Comparison of ENCODE assay signal across 12 cellular contexts in the genomic region with DNA sequence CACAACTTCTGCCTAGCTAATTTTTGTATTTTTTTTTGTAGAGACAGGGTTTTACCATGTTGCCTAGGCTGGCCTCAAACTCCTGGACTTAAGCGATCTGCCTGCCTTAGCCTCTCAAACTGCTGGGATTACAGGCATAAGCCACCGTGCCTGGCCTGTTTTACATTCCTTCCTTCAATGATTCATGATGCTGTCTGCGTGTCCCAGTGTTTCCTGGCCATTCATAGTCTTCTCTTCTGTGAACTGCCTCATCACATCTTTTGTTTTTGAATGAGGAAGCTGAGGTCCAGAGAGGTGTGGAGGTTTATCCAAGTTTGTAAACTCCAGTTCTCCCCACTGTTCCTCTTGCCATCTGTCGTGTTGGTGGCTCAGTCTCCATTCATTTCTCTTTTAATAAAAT.
DNase-seq lines count a peak whose midpoint lies in the region; ATAC-seq and TF ChIP-seq lines count a peak whose summit lies in the region.
"Had no signal": no experiment of that assay in that cellular context is flagged by ENCODE, and none has a peak within 500 bp of the region (broad histone marks: within the 10 kb centered on the region; RNA-seq: fewer than 3 reads in every experiment).

No MANE protein-coding gene starts in this region.

- H3K9me3 ChIP-seq in GM23248 (ENCODE audit: low read depth) (no peaks in the 10 kb centered on the region), SK-N-SH (no peaks in the 10 kb centered on the region)

- POLR2A ChIA-PET in SK-N-SH (lab: Yijun Ruan, JAX) = no interaction called here

- CTCF ChIA-PET in SK-N-SH (lab: Yijun Ruan, JAX) = interaction anchor here (0.9 kb wide), 1 partner anchor 57 kb away, joined by 4 read pairs; no protein-coding TSS in a partner anchor

- H3K27me3 ChIP-seq in GM23248 (replicated peaks; ENCODE audit: insufficient read depth) (no peaks in the 10 kb centered on the region), SK-N-SH (ENCODE audit: insufficient read depth) (no peaks in the 10 kb centered on the region)

- H3K27ac ChIP-seq in GM23248 (peak overlapping the region; percentile 82), SK-N-SH (ENCODE audit: low read depth in 2 of 2, low read length in 1 of 2) (no peak overlapping the region)

- DNase-seq in GM23248 (peak; percentile 87), SK-N-SH (no peak), fibroblast of pulmonary artery (ENCODE audit: low read depth) (peak; percentile 71), stromal cell of bone marrow (ENCODE audit: low read depth) (peak; percentile 63), SKM-1 treated with dmso at 0.1 percent for 144 hours (lab: John Stamatoyannopoulos, UW; ENCODE audit: unreplicated experiment) (no peak), T-helper 9 cell (no peak), Right ventricle myocardium superior (no peak)
- DNase-seq: activated CD4-positive, alpha-beta T cell treated with anti-CD3 and anti-CD28 coated beads, Interleukin-2, amount 50 U/mL, for 4 hours; activated naive CD4-positive, alpha-beta T cell treated with anti-CD3 and anti-CD28 coated beads, Interleukin-2, amount 10 ng/mL, durations not matched to agents 7 days and 5 days; NCI-H2171; stimulated activated CD4-positive, alpha-beta T cell treated with anti-CD3 and anti-CD28 coated beads, Interleukin-4, amount 100 ng/mL, for 1 hour had no signal

- TF ChIP-seq RAD21 in SK-N-SH (IDR thresholded peaks at IDR 0.05; ENCODE audit: low read length) = no peak

- no peak overlapping the region for H3K4me3 ChIP-seq in GM23248
- H3K4me3 ChIP-seq in SK-N-SH (ENCODE audit: low read depth in 2 of 2, low read length in 1 of 2) = no peak overlapping the region
- H3K4me3 ChIP-seq in fibroblast of pulmonary artery (replicated peaks; ENCODE audit: low read depth, low read length) = no peak overlapping the region
- H3K4me3 ChIP-seq: K562 had no signal

- in situ Hi-C loops in GM23248 (cut with MboI) = no loop called here

- H3K79me2 ChIP-seq in GM23248 (ENCODE audit: insufficient read depth) (no peaks in the 10 kb centered on the region), SK-N-SH (ENCODE audit: insufficient read depth) (no peaks in the 10 kb centered on the region)

- H3K9me2 ChIP-seq in GM23248 (ENCODE audit: insufficient read depth) (no peaks in the 10 kb centered on the region), SK-N-SH (no peaks in the 10 kb centered on the region)

- H3K36me3 ChIP-seq in GM23248 (ENCODE audit: low read depth) (no peaks in the 10 kb centered on the region), SK-N-SH (replicated peaks in 1 of 2; ENCODE audit: control insufficient read depth in 1 of 2, insufficient read depth in 2 of 2, low read length in 1 of 2) (no peaks in the 10 kb centered on the region)

- TF ChIP-seq CTCF in SK-N-SH (IDR thresholded peaks at IDR 0.05) (no peak), fibroblast of pulmonary artery (IDR thresholded peaks at IDR 0.05; ENCODE audit: low read length, missing control alignments) (no peak)

- H3F3A ChIP-seq in GM23248 (ENCODE audit: insufficient read depth) (peaks cover 44% of the 10 kb centered on the region), SK-N-SH (replicated peaks; ENCODE audit: insufficient read depth) (peaks cover 5% of the 10 kb centered on the region)

- H3K4me2 ChIP-seq in GM23248 (ENCODE audit: unreplicated experiment) = no peak overlapping the region
- no peak overlapping the region for H3K4me2 ChIP-seq in SK-N-SH

- H2AFZ ChIP-seq in GM23248 = no peak overlapping the region
- peak overlapping the region; percentile 50; the same call in 1 of the 2 replicates for H2AFZ ChIP-seq in SK-N-SH (ENCODE audit: low read depth)

- H3K9ac ChIP-seq in GM23248 (peak overlapping the region; percentile 60), SK-N-SH (no peak overlapping the region; the same call in 1 of the 2 replicates)

- H4K20me1 ChIP-seq in GM23248 (ENCODE audit: insufficient read depth) (no peaks in the 10 kb centered on the region), SK-N-SH (ENCODE audit: insufficient read depth) (no peaks in the 10 kb centered on the region)

- no peak for ATAC-seq in Right ventricle myocardium superior (ENCODE audit: poor library complexity)
- ATAC-seq: K562 had no signal

- H3K4me1 ChIP-seq in GM23248 (ENCODE audit: insufficient read depth) (peaks cover 48% of the 10 kb centered on the region), SK-N-SH (ENCODE audit: control insufficient read depth in 1 of 2, insufficient read depth in 2 of 2, low read depth in 1 of 2, low read length in 1 of 2) (peaks cover 0 to 11% of the 10 kb centered on the region in 2 experiments; a peak in 1 of 4 replicates)

- intact Hi-C loops in Right ventricle myocardium superior (cut with DNase I) = no loop called here

- WGBS in GM23248 (ENCODE audit: low coverage in 1 of 2, low lambda C conversion rate in 2 of 2, missing lambda C conversion rate in 2 of 2), 2 experiments = 8 to 16% methylated on average over 4 of the region's 4 CpGs
- 44% methylated on average over 4 of the region's 4 CpGs for WGBS in SK-N-SH (ENCODE audit: low lambda C conversion rate)

- no peak for TF ChIP-seq EP300 in SK-N-SH (IDR thresholded peaks at IDR 0.05; ENCODE audit: borderline replicate concordance in 1 of 2, low read depth in 1 of 2, low read length in 1 of 2)

TF ChIP-seq in SK-N-SH, 30 proteins besides CTCF, POLR2A, EP300 and RAD21:
- TF ChIP-seq SMC3 (IDR thresholded peaks at IDR 0.05; ENCODE audit: low read depth, low read length) = no peak

Comparison
In these comparisons a context has a peak if more than half of its experiments do, and no peak if none do; other contexts are left out.
1. DNase-seq: peak in GM23248 (single experiment), fibroblast of pulmonary artery (single experiment) and stromal cell of bone marrow (single experiment); none in SK-N-SH (single experiment), SKM-1 treated with dmso at 0.1 percent for 144 hours (single experiment), T-helper 9 cell (single experiment) and Right ventricle myocardium superior (single experiment).